ENCODE assay signal across 8 cellular contexts in the genomic region with DNA sequence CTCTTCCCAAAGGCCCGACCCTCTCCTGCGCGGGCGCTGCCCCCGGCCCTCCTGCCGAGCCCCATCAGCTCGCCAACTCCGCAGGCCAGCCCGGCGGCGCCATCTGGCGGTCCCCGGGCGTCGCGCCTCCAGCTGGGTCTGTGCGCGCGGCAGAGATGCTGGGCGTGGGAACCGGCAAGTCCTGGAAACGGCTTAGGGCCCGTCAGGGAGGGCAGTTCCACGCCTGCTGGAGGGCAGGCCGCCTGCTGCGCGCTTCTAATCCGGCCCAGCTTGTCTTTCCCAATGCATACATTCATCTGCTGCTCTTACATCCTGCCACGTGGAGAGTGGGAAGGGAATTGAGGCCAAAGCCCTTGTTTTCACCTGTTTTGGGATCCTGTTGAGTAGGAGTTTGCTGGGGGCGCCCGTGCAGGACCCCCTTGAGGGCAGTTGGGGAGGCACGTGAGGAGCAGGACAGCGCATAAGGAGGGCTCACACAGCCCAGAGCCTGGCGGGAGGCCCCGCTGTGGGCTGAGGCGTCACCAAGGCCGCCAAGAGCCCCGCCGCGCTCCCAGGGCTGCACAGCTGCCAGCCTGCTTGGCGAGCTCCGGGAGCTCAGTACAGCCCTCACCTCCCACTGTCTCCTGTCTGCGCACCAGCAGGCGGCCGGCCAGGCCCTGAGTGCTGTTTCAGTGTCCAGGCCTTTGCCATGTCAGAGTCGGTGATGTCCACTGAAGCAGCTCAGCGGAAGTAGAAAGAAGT.
DNase-seq lines count a peak whose midpoint lies in the region; ATAC-seq and TF ChIP-seq lines count a peak whose summit lies in the region.

No MANE protein-coding gene starts in this region.

- H3K79me2 ChIP-seq in osteoblast (ENCODE audit: insufficient read depth, low read length), result no peaks in the 10 kb centered on the region

- H3K4me3 ChIP-seq in osteoblast (ENCODE audit: insufficient read depth, low read length) (peak overlapping the region; percentile 71), transverse colon (peak overlapping the region in 2 of 4 donors; percentile 31 to 45)

- H3K4me1 Mint-ChIP-seq in MCF 10A (ENCODE audit: insufficient read depth, unreplicated experiment), result no peaks in the 10 kb centered on the region

- peak; percentile 71 to 79 for DNase-seq in T47D (ENCODE audit: low read depth in 1 of 2, low spot score in 1 of 2)
- no peak for DNase-seq in MCF 10A (ENCODE audit: unreplicated experiment)
- peak; percentile 45 to 89 for DNase-seq in NCI-H526 (lab: John Stamatoyannopoulos, UW)
- DNase-seq in activated T-helper 9 cell treated with anti-CD3 and anti-CD28 coated beads, Interleukin-2, amount 50 U/mL, for 16 hours (ENCODE audit: low read depth), result peak; percentile 37
- peak in 1 of 2 donors; percentile 18 for DNase-seq in foreskin keratinocyte
- peak; percentile 99 for DNase-seq in osteoblast (ENCODE audit: insufficient read length, low spot score, missing footprints)
- DNase-seq in transverse colon, result peak; percentile 58

- H3K27me3 Mint-ChIP-seq in MCF 10A (ENCODE audit: insufficient read depth, unreplicated experiment), result no peaks in the 10 kb centered on the region

- no peaks in the 10 kb centered on the region for H3K36me3 ChIP-seq in osteoblast (ENCODE audit: insufficient read depth, low read length)
- no peaks in the 10 kb centered on the region for H3K36me3 ChIP-seq in transverse colon

- H4K20me1 ChIP-seq in osteoblast (ENCODE audit: insufficient read depth, low read length), result no peaks in the 10 kb centered on the region

- H3K4me3 Mint-ChIP-seq in MCF 10A (ENCODE audit: unreplicated experiment), result no peak overlapping the region

- H3K9me3 ChIP-seq in osteoblast (ENCODE audit: low read depth, low read length), result no peaks in the 10 kb centered on the region
- no peaks in the 10 kb centered on the region for H3K9me3 ChIP-seq in transverse colon

- H3K27me3 ChIP-seq in foreskin keratinocyte (no peaks in the 10 kb centered on the region), osteoblast (ENCODE audit: insufficient read depth, low read length) (no peaks in the 10 kb centered on the region), transverse colon (no peaks in the 10 kb centered on the region)

- peak overlapping the region; percentile 77 for H2AFZ ChIP-seq in osteoblast (ENCODE audit: low read length)

- WGBS in transverse colon (ENCODE audit: low coverage in 1 of 2), 2 donors, result 5 to 78% methylated on average over 4 to 19 of the region's 47 CpGs

- no peak overlapping the region for H3K27ac ChIP-seq in foreskin keratinocyte
- H3K27ac ChIP-seq in osteoblast (ENCODE audit: low read depth, low read length), result no peak overlapping the region
- no peak overlapping the region for H3K27ac ChIP-seq in transverse colon

- no peak for TF ChIP-seq POLR2A in transverse colon (IDR thresholded peaks at IDR 0.05)

- POLR2A ChIA-PET in MCF 10A (lab: Yijun Ruan, JAX), result no interaction called here

- peak overlapping the region; percentile 74 for H3K4me2 ChIP-seq in osteoblast (ENCODE audit: insufficient read depth, low read length)

- H3K4me1 ChIP-seq in foreskin keratinocyte (no peaks in the 10 kb centered on the region), osteoblast (ENCODE audit: insufficient read depth, low read length) (no peaks in the 10 kb centered on the region), transverse colon (peaks cover 0 to 9% (median 7%) of the 10 kb centered on the region in 4 donors)

- no peak for TF ChIP-seq EP300 in transverse colon (IDR thresholded peaks at IDR 0.05; ENCODE audit: low read depth)

- BruUV-seq in MCF 10A (replicated peaks; lab: Mats Ljungman, UMichigan), result no TSS peak

- no peaks in the 10 kb centered on the region for H3K9me3 Mint-ChIP-seq in MCF 10A (ENCODE audit: unreplicated experiment)

- intact Hi-C loops in MCF 10A (cut with micrococcal nuclease) (no loop called here), transverse colon (cut with DNase I; ENCODE audit: low total_unique reads) (no loop called here)

- CTCF ChIA-PET in MCF 10A (lab: Yijun Ruan, JAX), result interaction anchor here (0.7 to 1.1 kb wide), 2 partner anchors 89 to 972 kb away, joined by 3 to 5 read pairs; no protein-coding TSS in a partner anchor

- in situ Hi-C loops in T47D (cut with HindIII; ENCODE audit: low pct_unique_long_range_greater_than_20kb, low sequenced_read_pairs) (no loop called here), transverse colon (cut with MboI; ENCODE audit: low pct_ligation_motif_present in 1 of 4, low pct_unique_long_range_greater_than_20kb in 1 of 4, low sequenced_read_pairs in 3 of 4) (no loop called here)

- H3K27ac Mint-ChIP-seq in MCF 10A (ENCODE audit: low read depth, unreplicated experiment), result no peak overlapping the region

- no peaks in the 10 kb centered on the region for H3K36me3 Mint-ChIP-seq in MCF 10A (ENCODE audit: insufficient read depth, unreplicated experiment)

- peak; percentile 85 for ATAC-seq in foreskin keratinocyte
- no peak for ATAC-seq in GM18502 (IDR thresholded peaks at IDR 0.05; ENCODE audit: poor library complexity, unreplicated experiment)

- TF ChIP-seq CTCF in MCF 10A (IDR thresholded peaks at IDR 0.05; ENCODE audit: unreplicated experiment) (no peak), foreskin keratinocyte (conservative IDR thresholded peaks at IDR 0.05) (peak; percentile 89), osteoblast (IDR thresholded peaks at IDR 0.05; ENCODE audit: extremely low read depth, low read depth, low read length) (peak; percentile 72), transverse colon (IDR thresholded peaks at IDR 0.05) (peak; percentile 49 to 84 (median 81))
